In the genomic region with DNA sequence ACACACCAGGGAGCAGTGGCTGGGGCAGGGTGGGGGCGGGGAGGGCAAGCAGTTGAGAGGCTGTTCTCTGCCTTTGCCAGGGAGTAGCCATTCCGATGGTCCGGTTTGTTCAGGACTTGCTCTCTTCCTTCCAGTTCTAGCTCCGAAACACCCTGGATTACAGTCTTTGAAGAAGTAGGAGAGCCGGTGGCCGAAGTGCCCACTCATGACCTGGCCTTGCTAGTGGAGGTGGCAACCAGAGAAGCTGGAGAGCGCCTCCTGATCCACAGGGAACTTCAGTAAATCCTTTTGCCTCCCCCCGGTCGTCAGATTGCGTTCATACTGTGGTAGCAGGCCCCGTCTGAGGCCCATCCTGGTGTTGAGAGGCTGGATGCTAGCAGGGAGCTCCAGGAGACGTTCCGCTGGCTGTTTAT, we compare ENCODE assay signal across 24 cellular contexts.
A peak's percentile ranks its signal among the peaks of the same experiment; 100 is the strongest.
DNase-seq lines count a peak whose midpoint lies in the region; TF ChIP-seq lines count a peak whose summit lies in the region.
"Had no signal": no experiment of that assay in that cellular context is flagged by ENCODE, and none has a peak within 500 bp of the region (broad histone marks: within the 10 kb centered on the region; RNA-seq: fewer than 3 reads in every experiment).

No MANE protein-coding gene starts in this region.

- H3K79me2 ChIP-seq in hepatocyte, result peaks cover 98% of the 10 kb centered on the region

- H3K4me1 ChIP-seq in cardiac muscle cell (ENCODE audit: low read depth) (peaks cover 27% of the 10 kb centered on the region), right atrium auricular region (peaks cover 0 to 35% of the 10 kb centered on the region in 2 donors), hepatocyte (ENCODE audit: insufficient read depth) (peaks cover 21% of the 10 kb centered on the region), mesodermal cell (ENCODE audit: control insufficient read depth, insufficient read depth, low read length, poor library complexity, severe bottlenecking) (peaks cover 15% of the 10 kb centered on the region), thyroid gland (peaks cover 55 to 59% of the 10 kb centered on the region in 2 donors)

- TF ChIP-seq POLR2A in thyroid gland (IDR thresholded peaks at IDR 0.05), result no peak

- 60% methylated on average over 13 of the region's 13 CpGs for WGBS in hepatocyte (ENCODE audit: low lambda C conversion rate, missing lambda C conversion rate)
- 17 to 27% methylated on average over 11 to 13 of the region's 13 CpGs for WGBS in mesodermal cell (ENCODE audit: insufficient coverage in 2 of 2), 2 experiments
- WGBS in thyroid gland, 2 donors, result 50 to 76% methylated on average over 12 to 13 of the region's 13 CpGs

- DNase-seq in cardiac muscle cell (ENCODE audit: low read depth in 1 of 2, low spot score in 1 of 2) (peak in 1 of 2 donors; percentile 53), right atrium auricular region (ENCODE audit: low spot score) (no peak), hepatocyte (ENCODE audit: low spot score) (no peak), thyroid gland (peak; percentile 59 to 66), DMS153 treated with DMSO at 0.1 percent for 48 hours (lab: John Stamatoyannopoulos, UW; ENCODE audit: unreplicated experiment) (no peak), NCI-H524 treated with DMSO at 0.1 percent for 48 hours (lab: John Stamatoyannopoulos, UW) (no peak), immature natural killer cell (no peak)
- DNase-seq: activated CD4-positive, alpha-beta T cell treated with anti-CD3 and anti-CD28 coated beads, Interleukin-2, amount 10 ng/mL, durations not matched to agents 24 days and 14 days; CD4-positive, alpha-beta T cell; cerebellar nuclear complex; DMS53; effector memory CD4-positive, alpha-beta T cell; GF-D8; hypothalamus; NCI-H1105; NCI-H2081 treated with DMSO at 0.1 percent for 48 hours; stimulated activated CD4-positive, alpha-beta T cell treated with anti-CD3 and anti-CD28 coated beads, Interleukin-2, amount 100 ng/mL, for 48 hours; T-cell; tibial artery had no signal

- no peak overlapping the region for H2AFZ ChIP-seq in hepatocyte

- peaks cover 81 to 99% of the 10 kb centered on the region in 2 donors for H3K4me1 Mint-ChIP-seq in immature natural killer cell

- H3K9me3 ChIP-seq in cardiac muscle cell (ENCODE audit: low read depth) (no peaks in the 10 kb centered on the region), right atrium auricular region (no peaks in the 10 kb centered on the region), hepatocyte (ENCODE audit: low read depth) (no peaks in the 10 kb centered on the region), mesodermal cell (ENCODE audit: control insufficient read depth, low read length) (no peaks in the 10 kb centered on the region), thyroid gland (no peaks in the 10 kb centered on the region)
- H3K9me3 ChIP-seq: esophagus muscularis mucosa, tibial artery had no signal

- no peak overlapping the region for H3K27ac Mint-ChIP-seq in immature natural killer cell
- H3K27ac Mint-ChIP-seq: activated CD4-positive, alpha-beta T cell treated with anti-CD3 and anti-CD28 coated beads, Interleukin-2, amount 10 ng/mL, durations not matched to agents 24 days and 14 days; activated naive CD8-positive, alpha-beta T cell; CD4-positive, alpha-beta T cell; stimulated activated naive CD8-positive, alpha-beta T cell treated with anti-CD3 and anti-CD28 coated beads, Interleukin-15, Interleukin-2, amounts not matched to agents 100 ng/mL and 50 ng/mL, for 24 hours; T-cell had no signal

- H4K20me1 ChIP-seq in hepatocyte (ENCODE audit: insufficient read depth, poor library complexity, severe bottlenecking), result peaks cover 58% of the 10 kb centered on the region

- peak overlapping the region; percentile 89 for H3K27ac ChIP-seq in cardiac muscle cell
- H3K27ac ChIP-seq in right atrium auricular region, result no peak overlapping the region
- no peak overlapping the region for H3K27ac ChIP-seq in hepatocyte
- peak overlapping the region; percentile 89 for H3K27ac ChIP-seq in mesodermal cell (ENCODE audit: low read depth, low read length, severe bottlenecking)
- H3K27ac ChIP-seq in thyroid gland, result peak overlapping the region in 2 of 3 donors; percentile 28 to 55
- H3K27ac ChIP-seq: 22Rv1, esophagus muscularis mucosa, tibial artery had no signal

- peak overlapping the region; percentile 33 for H3K4me2 ChIP-seq in hepatocyte

- H3K27me3 Mint-ChIP-seq in immature natural killer cell (ENCODE audit: low read depth in 3 of 3), result peaks cover 0 to 3% (median 2%) of the 10 kb centered on the region in 3 donors
- H3K27me3 Mint-ChIP-seq: activated CD4-positive, alpha-beta T cell treated with anti-CD3 and anti-CD28 coated beads, Interleukin-2, amount 10 ng/mL, durations not matched to agents 24 days and 14 days; activated naive CD8-positive, alpha-beta T cell; CD4-positive, alpha-beta T cell; stimulated activated naive CD8-positive, alpha-beta T cell treated with anti-CD3 and anti-CD28 coated beads, Interleukin-15, Interleukin-2, amounts not matched to agents 100 ng/mL and 50 ng/mL, for 24 hours; T-cell had no signal

- no peaks in the 10 kb centered on the region for H3K9me3 Mint-ChIP-seq in immature natural killer cell
- H3K9me3 Mint-ChIP-seq: activated CD4-positive, alpha-beta T cell treated with anti-CD3 and anti-CD28 coated beads, Interleukin-2, amount 10 ng/mL, durations not matched to agents 24 days and 14 days; CD4-positive, alpha-beta T cell; stimulated activated naive CD8-positive, alpha-beta T cell treated with anti-CD3 and anti-CD28 coated beads, Interleukin-15, Interleukin-2, amounts not matched to agents 100 ng/mL and 50 ng/mL, for 24 hours; T-cell had no signal

- no peak overlapping the region for H3K4me3 Mint-ChIP-seq in immature natural killer cell
- H3K4me3 Mint-ChIP-seq: activated CD4-positive, alpha-beta T cell treated with anti-CD3 and anti-CD28 coated beads, Interleukin-2, amount 10 ng/mL, durations not matched to agents 24 days and 14 days; activated naive CD8-positive, alpha-beta T cell; CD4-positive, alpha-beta T cell; stimulated activated naive CD8-positive, alpha-beta T cell treated with anti-CD3 and anti-CD28 coated beads, Interleukin-15, Interleukin-2, amounts not matched to agents 100 ng/mL and 50 ng/mL, for 24 hours; T-cell had no signal

- TF ChIP-seq CTCF in cardiac muscle cell (IDR thresholded peaks at IDR 0.05; ENCODE audit: low read depth, low read length), result no peak
- no peak for TF ChIP-seq CTCF in right atrium auricular region (IDR thresholded peaks at IDR 0.05)
- TF ChIP-seq CTCF in hepatocyte (IDR thresholded peaks at IDR 0.05; ENCODE audit: poor library complexity), result no peak
- TF ChIP-seq CTCF in thyroid gland (IDR thresholded peaks at IDR 0.05), result no peak

- intact Hi-C loops in thyroid gland (cut with DNase I), result no loop called here

- no peaks in the 10 kb centered on the region for H3K9me2 ChIP-seq in hepatocyte (replicated peaks; ENCODE audit: insufficient read depth)

- H3K4me3 ChIP-seq in cardiac muscle cell (no peak overlapping the region), right atrium auricular region (no peak overlapping the region), hepatocyte (no peak overlapping the region), mesodermal cell (ENCODE audit: extremely low read depth, insufficient read depth, low read length, poor library complexity, severe bottlenecking) (no peak overlapping the region), thyroid gland (replicated peaks in 1 of 3) (no peak overlapping the region)
- H3K4me3 ChIP-seq: esophagus muscularis mucosa, tibial artery had no signal

- H3K27me3 ChIP-seq in cardiac muscle cell (no peaks in the 10 kb centered on the region), right atrium auricular region (no peaks in the 10 kb centered on the region), hepatocyte (no peaks in the 10 kb centered on the region), thyroid gland (no peaks in the 10 kb centered on the region)
- H3K27me3 ChIP-seq: esophagus muscularis mucosa, tibial artery had no signal

- no peaks in the 10 kb centered on the region for H3K36me3 ChIP-seq in cardiac muscle cell
- no peaks in the 10 kb centered on the region for H3K36me3 ChIP-seq in right atrium auricular region
- H3K36me3 ChIP-seq in hepatocyte (replicated peaks; ENCODE audit: insufficient read depth, low read depth), result no peaks in the 10 kb centered on the region
- no peaks in the 10 kb centered on the region for H3K36me3 ChIP-seq in mesodermal cell (ENCODE audit: control insufficient read depth, insufficient read depth, low read length)
- no peaks in the 10 kb centered on the region for H3K36me3 ChIP-seq in thyroid gland
- H3K36me3 ChIP-seq: tibial artery had no signal

- H3K36me3 Mint-ChIP-seq in immature natural killer cell, result no peaks in the 10 kb centered on the region

Comparison
In these comparisons a context has a peak if more than half of its experiments do, and no peak if none do; other contexts are left out.
1. H3K27ac ChIP-seq: peak in cardiac muscle cell (single experiment), mesodermal cell (single experiment) and thyroid gland (2 of 3); none in right atrium auricular region (0 of 2) and hepatocyte (single experiment).
2. DNase-seq: peak in thyroid gland (2 of 2); none in right atrium auricular region (single experiment), hepatocyte (single experiment), DMS153 treated with DMSO at 0.1 percent for 48 hours (single experiment), NCI-H524 treated with DMSO at 0.1 percent for 48 hours (single experiment) and immature natural killer cell (0 of 3).